ENCODE assay signal across 8 cellular contexts in the genomic region with DNA sequence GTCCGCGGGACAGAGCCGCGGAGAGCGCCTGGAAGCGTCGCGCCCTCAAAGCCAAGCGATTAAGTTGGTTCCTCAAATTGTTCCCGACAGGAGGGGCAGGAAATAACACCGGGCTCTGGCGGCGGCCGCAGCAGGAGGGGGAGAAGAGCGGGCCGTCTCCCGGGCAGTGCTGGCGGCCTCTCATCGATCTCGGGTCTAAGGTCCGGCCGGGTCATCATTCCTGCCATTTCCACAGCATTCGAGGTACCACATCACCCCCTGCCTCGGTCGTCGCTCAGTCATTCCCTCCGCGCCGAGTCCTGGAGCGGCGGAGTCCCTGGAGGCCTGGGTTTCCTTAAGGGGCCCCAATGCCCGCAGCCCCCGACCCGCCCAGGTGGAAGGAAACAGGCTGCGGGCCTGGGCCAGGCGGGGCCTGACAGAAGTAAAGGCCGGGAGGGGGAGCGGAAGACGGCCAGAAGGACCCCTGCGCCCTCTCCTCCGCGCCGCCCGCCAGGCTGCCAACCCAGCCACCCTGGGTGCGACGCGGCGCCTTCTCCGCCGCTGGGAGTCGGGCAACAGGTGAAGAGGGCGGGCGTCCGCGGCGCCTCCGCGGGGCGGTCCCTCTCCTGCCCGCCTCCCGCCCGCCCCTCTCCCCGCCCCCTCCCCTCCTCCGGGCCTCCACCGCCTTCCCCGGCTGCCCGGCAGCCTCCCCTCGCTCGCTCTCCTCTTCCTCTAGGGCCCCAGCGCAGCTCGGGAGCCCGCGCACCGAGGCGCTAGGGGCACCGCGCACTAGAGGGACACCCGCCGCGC. TPM values are rescaled to one million over a fixed set of nuclear protein-coding genes. Genes with fewer than 3 reads are reported as not detected.
DNase-seq lines count a peak whose midpoint lies in the region; ATAC-seq, FAIRE-seq and TF ChIP-seq lines count a peak whose summit lies in the region.

A gene with protein sequence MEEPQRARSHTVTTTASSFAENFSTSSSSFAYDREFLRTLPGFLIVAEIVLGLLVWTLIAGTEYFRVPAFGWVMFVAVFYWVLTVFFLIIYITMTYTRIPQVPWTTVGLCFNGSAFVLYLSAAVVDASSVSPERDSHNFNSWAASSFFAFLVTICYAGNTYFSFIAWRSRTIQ (plus strand): TSS at position 654 of the 789 bp plus-strand sequence. CDS start 293 bp downstream, outside the sequence.

- H3K23ac ChIP-seq in neuronal stem cell (ENCODE audit: low read depth, low read length, poor library complexity), result peak within 1 kb of the TSS; percentile 40

- DNase-seq in GM12892 (ENCODE audit: insufficient read length) (peak; percentile 39), fibroblast of mammary gland (ENCODE audit: low read depth) (no peak), neuronal stem cell (ENCODE audit: low spot score) (peak; percentile 60), tibial artery (peak; percentile 29 to 73), putamen (ENCODE audit: low spot score) (no peak)
- DNase-seq in activated T-cell treated with anti-CD3 and anti-CD28 coated beads, Interleukin-2, amount 50 U/mL, for 4 hours, result peak; percentile 66

- no peak for FAIRE-seq in GM12892 (lab: Jason Lieb, UNC)

- no peaks in the 10 kb centered on the region for H3K9me2 ChIP-seq in OCI-LY1 (ENCODE audit: low read depth, low read length)

- no peaks in the 10 kb centered on the region; the same call in 1 of the 2 replicates for H3K27me3 ChIP-seq in OCI-LY1 (ENCODE audit: insufficient read depth, low read length)
- H3K27me3 ChIP-seq in neuronal stem cell (ENCODE audit: control insufficient read depth in 3 of 3, insufficient read depth in 3 of 3, low read depth in 1 of 3, low read length in 3 of 3), result peaks cover 0 to 59% (median 20%) of the 10 kb centered on the region in 3 experiments
- no peaks in the 10 kb centered on the region for H3K27me3 ChIP-seq in tibial artery

- H3K9me3 ChIP-seq in OCI-LY1 (ENCODE audit: low read length) (no peaks in the 10 kb centered on the region), neuronal stem cell (replicated peaks in 1 of 2; ENCODE audit: control insufficient read depth in 2 of 2, insufficient read depth in 1 of 2, low read depth in 1 of 2, low read length in 2 of 2) (peaks cover 2% of the 10 kb centered on the region in 2 donors), tibial artery (peaks cover 0 to 10% (median 0%) of the 10 kb centered on the region in 3 donors)

- no peak for TF ChIP-seq CTCF in OCI-LY1 (IDR thresholded peaks at IDR 0.05; ENCODE audit: low read length)
- TF ChIP-seq CTCF in fibroblast of mammary gland (conservative IDR thresholded peaks at IDR 0.05; ENCODE audit: control insufficient read depth, insufficient read depth, low read depth, low read length), result no peak
- TF ChIP-seq CTCF in tibial artery (IDR thresholded peaks at IDR 0.05), result no peak

- no peak within 1 kb of the TSS for H3K4ac ChIP-seq in neuronal stem cell (ENCODE audit: low read length)

- intact Hi-C loops in tibial artery (cut with DNase I; ENCODE audit: low total_unique reads), result no loop called here

- H3K9ac ChIP-seq in OCI-LY1 (ENCODE audit: low read length), result peak within 1 kb of the TSS; percentile 71
- peak within 1 kb of the TSS; percentile 84 for H3K9ac ChIP-seq in neuronal stem cell (ENCODE audit: low read depth, low read length, poor library complexity)

- peaks cover 33% of the 10 kb centered on the region for H3K4me1 Mint-ChIP-seq in activated T-cell treated with anti-CD3 and anti-CD28 coated beads, Interleukin-2, amount 50 U/mL, for 4 hours (ENCODE audit: low read depth)

- H3K14ac ChIP-seq in neuronal stem cell (ENCODE audit: low read length), result peak within 1 kb of the TSS; percentile 43

- H2BK15ac ChIP-seq in neuronal stem cell (ENCODE audit: low read length), result no peak within 1 kb of the TSS

- peak; percentile 67 for ATAC-seq in HG03354 (IDR thresholded peaks at IDR 0.05; ENCODE audit: poor library complexity, severe bottlenecking, unreplicated experiment)
- peak; percentile 82 to 84 for ATAC-seq in activated T-cell treated with anti-CD3 and anti-CD28 coated beads, Interleukin-2, amount 50 U/mL, for 4 hours

- peak within 1 kb of the TSS; percentile 74 for H3K4me3 ChIP-seq in OCI-LY1 (ENCODE audit: low read depth, low read length, poor library complexity, severe bottlenecking)
- H3K4me3 ChIP-seq in fibroblast of mammary gland (ENCODE audit: control insufficient read depth, low read depth, low read length), result peak within 1 kb of the TSS; percentile 69
- peak within 1 kb of the TSS; percentile 71 to 91 for H3K4me3 ChIP-seq in neuronal stem cell (ENCODE audit: low read length in 2 of 2)
- H3K4me3 ChIP-seq in tibial artery, result peak within 1 kb of the TSS; percentile 59 to 74

- peak within 1 kb of the TSS; percentile 76 for H2BK5ac ChIP-seq in neuronal stem cell (ENCODE audit: low read length)

- H3K9me3 Mint-ChIP-seq in activated T-cell treated with anti-CD3 and anti-CD28 coated beads, Interleukin-2, amount 50 U/mL, for 4 hours, result no peaks in the 10 kb centered on the region

- no peak within 1 kb of the TSS for H3K27ac ChIP-seq in OCI-LY1 (ENCODE audit: low read depth, low read length, poor library complexity, severe bottlenecking)
- no peak within 1 kb of the TSS for H3K27ac ChIP-seq in neuronal stem cell (replicated peaks; ENCODE audit: low read length)
- H3K27ac ChIP-seq in tibial artery, result peak within 1 kb of the TSS; percentile 3 to 55

- H4K8ac ChIP-seq in neuronal stem cell (ENCODE audit: low read depth, low read length), result no peak within 1 kb of the TSS

- H3K27me3 Mint-ChIP-seq in activated T-cell treated with anti-CD3 and anti-CD28 coated beads, Interleukin-2, amount 50 U/mL, for 4 hours (ENCODE audit: low read depth), result no peaks in the 10 kb centered on the region

- TF ChIP-seq POLR2A in GM12892 (IDR thresholded peaks at IDR 0.05; ENCODE audit: low read depth, low read length), result no peak

- H3F3A ChIP-seq in OCI-LY1 (ENCODE audit: insufficient read depth, low read length), result no peaks in the 10 kb centered on the region

- H3K79me1 ChIP-seq in neuronal stem cell (ENCODE audit: low read depth, low read length), result no peaks in the 10 kb centered on the region

- no CpG with 5 or more reads among the region's 80 CpGs for WGBS in neuronal stem cell (ENCODE audit: extremely low coverage in 2 of 2, insufficient read length in 2 of 2, insufficient replicate concordance in 1 of 2), 2 donors

- no peaks in the 10 kb centered on the region for H3K36me3 Mint-ChIP-seq in activated T-cell treated with anti-CD3 and anti-CD28 coated beads, Interleukin-2, amount 50 U/mL, for 4 hours (ENCODE audit: insufficient read depth)

- peaks cover 4% of the 10 kb centered on the region; the same call in 1 of the 2 replicates for H3K36me3 ChIP-seq in OCI-LY1 (ENCODE audit: insufficient read depth, low read length)
- H3K36me3 ChIP-seq in neuronal stem cell (replicated peaks in 1 of 2; ENCODE audit: control insufficient read depth in 2 of 2, insufficient read depth in 2 of 2, low read length in 2 of 2), result no peaks in the 10 kb centered on the region
- no peaks in the 10 kb centered on the region for H3K36me3 ChIP-seq in tibial artery

- peak within 1 kb of the TSS; percentile 95 for H3K18ac ChIP-seq in neuronal stem cell (ENCODE audit: low read length)

- peak within 1 kb of the TSS; percentile 92 for H3K4me2 ChIP-seq in OCI-LY1 (ENCODE audit: low read length)
- peak within 1 kb of the TSS; percentile 90 for H3K4me2 ChIP-seq in neuronal stem cell (ENCODE audit: insufficient read depth, low read length, poor library complexity, severe bottlenecking)

- H3K4me3 Mint-ChIP-seq in activated T-cell treated with anti-CD3 and anti-CD28 coated beads, Interleukin-2, amount 50 U/mL, for 4 hours, result peak within 1 kb of the TSS; percentile 82

- no peaks in the 10 kb centered on the region for H3K79me2 ChIP-seq in OCI-LY1 (ENCODE audit: insufficient read depth, low read length)

- peak within 1 kb of the TSS; percentile 79 for H2BK12ac ChIP-seq in neuronal stem cell (ENCODE audit: low read length)

- H2AK5ac ChIP-seq in neuronal stem cell (ENCODE audit: low read depth, low read length), result no peak within 1 kb of the TSS

- H2BK120ac ChIP-seq in neuronal stem cell (ENCODE audit: low read depth, low read length), result no peak within 1 kb of the TSS

- H3K4me1 ChIP-seq in OCI-LY1 (ENCODE audit: insufficient read depth, low read length, severe bottlenecking) (peaks cover 21% of the 10 kb centered on the region), neuronal stem cell (ENCODE audit: control insufficient read depth in 2 of 2, insufficient read depth in 1 of 2, low read depth in 1 of 2, low read length in 2 of 2) (peaks cover 6 to 9% of the 10 kb centered on the region in 2 donors), tibial artery (peaks cover 0 to 17% (median 12%) of the 10 kb centered on the region in 4 donors)

- H2AFZ ChIP-seq in OCI-LY1 (ENCODE audit: low read length) (no peak within 1 kb of the TSS), neuronal stem cell (ENCODE audit: low read length) (peak within 1 kb of the TSS; percentile 98)

- H4K91ac ChIP-seq in neuronal stem cell (ENCODE audit: low read depth, low read length, poor library complexity), result no peak within 1 kb of the TSS

- H4K20me1 ChIP-seq in OCI-LY1 (ENCODE audit: insufficient read depth, low read length), result no peaks in the 10 kb centered on the region

RNA-seq across cellular contexts. Expression of the gene that starts here (rescaled TPM):
- polyA plus RNA-seq in GM12892 (2012; ENCODE audit: missing spikeins), result not detected
- 1 to 10 TPM; 3.9 to 6.3 (median 4.7) TPM for total RNA-seq in activated T-cell treated with anti-CD3 and anti-CD28 coated beads, Interleukin-2, amount 50 U/mL, for 4 hours
- 16.9 TPM for polyA plus RNA-seq in neuronal stem cell (2013, experiment 1 of 2)
- 17.6 TPM for polyA plus RNA-seq in neuronal stem cell (2013, experiment 2 of 2)

Comparison
In these comparisons a context has a peak if more than half of its experiments do, and no peak if none do; other contexts are left out.
1. DNase-seq: peak in GM12892 (single experiment), activated T-cell treated with anti-CD3 and anti-CD28 coated beads, Interleukin-2, amount 50 U/mL, for 4 hours (single experiment), neuronal stem cell (single experiment) and tibial artery (2 of 2); none in fibroblast of mammary gland (single experiment) and putamen (single experiment).
2. H3K27ac ChIP-seq: peak in tibial artery (2 of 2); none in OCI-LY1 (single experiment) and neuronal stem cell (single experiment).
3. Peak in every context shown above with its lines, with median percentiles within 50 percentile points of each other: H3K4me3 ChIP-seq.